In genomic region chr1:12566484-12567287, GRCh38 we compare ENCODE assay signal across 20 cellular contexts. TPM values are rescaled to one million over a fixed set of nuclear protein-coding genes. Genes with fewer than 3 reads are reported as not detected.
DNase-seq lines count a peak whose midpoint lies in the region; ATAC-seq and TF ChIP-seq lines count a peak whose summit lies in the region.
"Had no signal": no experiment of that assay in that cellular context is flagged by ENCODE, and none has a peak within 500 bp of the region (broad histone marks: within the 10 kb centered on the region; RNA-seq: fewer than 3 reads in every experiment).

No MANE protein-coding gene starts in this region.

- H3K36me3 ChIP-seq in right lobe of liver: peaks cover 0 to 47% (median 20%) of the 10 kb centered on the region in 4 donors
- H3K36me3 ChIP-seq: SJCRH30 had no signal

- no peak for TF ChIP-seq POLR2A in right lobe of liver (IDR thresholded peaks at IDR 0.05)

- no peak overlapping the region for H3K4me3 Mint-ChIP-seq in activated T-helper 17 cell treated with anti-CD3 and anti-CD28 coated beads, Interleukin-2, amount 50 U/mL, for 72 hours
- H3K4me3 Mint-ChIP-seq in stimulated activated naive B cell treated with anti-CD40 and anti-IgM and Interleukin-4, amounts not matched to agents 10 μg/mL and 1 μg/mL and 100 μg/mL, for 72 hours: no peak overlapping the region
- H3K4me3 Mint-ChIP-seq: activated CD4-positive, alpha-beta T cell treated with anti-CD3 and anti-CD28 coated beads, Interleukin-2, amount 10 ng/mL, durations not matched to agents 7 days and 5 days had no signal

- no peaks in the 10 kb centered on the region for H3K9me3 ChIP-seq in right lobe of liver
- H3K9me3 ChIP-seq: testis had no signal

- no peak for TF ChIP-seq CTCF in right lobe of liver (IDR thresholded peaks at IDR 0.05)

- no peaks in the 10 kb centered on the region for H3K4me1 Mint-ChIP-seq in activated T-helper 17 cell treated with anti-CD3 and anti-CD28 coated beads, Interleukin-2, amount 50 U/mL, for 72 hours
- peaks cover 0 to 5% of the 10 kb centered on the region in 2 donors for H3K4me1 Mint-ChIP-seq in stimulated activated naive B cell treated with anti-CD40 and anti-IgM and Interleukin-4, amounts not matched to agents 10 μg/mL and 1 μg/mL and 100 μg/mL, for 72 hours
- H3K4me1 Mint-ChIP-seq: activated CD4-positive, alpha-beta T cell treated with anti-CD3 and anti-CD28 coated beads, Interleukin-2, amount 10 ng/mL, durations not matched to agents 7 days and 5 days had no signal

- H3K27ac Mint-ChIP-seq in activated T-helper 17 cell treated with anti-CD3 and anti-CD28 coated beads, Interleukin-2, amount 50 U/mL, for 72 hours: peak overlapping the region; percentile 28
- H3K27ac Mint-ChIP-seq in stimulated activated naive B cell treated with anti-CD40 and anti-IgM and Interleukin-4, amounts not matched to agents 10 μg/mL and 1 μg/mL and 100 μg/mL, for 72 hours: peak overlapping the region; percentile 85
- H3K27ac Mint-ChIP-seq: activated CD4-positive, alpha-beta T cell treated with anti-CD3 and anti-CD28 coated beads, Interleukin-2, amount 10 ng/mL, durations not matched to agents 7 days and 5 days had no signal

- no peak overlapping the region for H3K27ac ChIP-seq in right lobe of liver
- H3K27ac ChIP-seq: SJCRH30, testis, VCaP had no signal

- peak; percentile 12 for ATAC-seq in activated T-helper 17 cell treated with anti-CD3 and anti-CD28 coated beads, Interleukin-2, amount 50 U/mL, for 72 hours (replicated peaks)
- ATAC-seq in right lobe of liver (peak; percentile 7 to 35 (median 16)), HG02798 (IDR thresholded peaks at IDR 0.05; ENCODE audit: poor library complexity, unreplicated experiment) (no peak), HG02973 (IDR thresholded peaks at IDR 0.05; ENCODE audit: unreplicated experiment) (no peak)
- peak; percentile 28 to 35 for ATAC-seq in stimulated activated naive B cell treated with anti-CD40 and anti-IgM and Interleukin-4, amounts not matched to agents 10 μg/mL and 1 μg/mL and 100 μg/mL, for 72 hours (replicated peaks)

- peaks cover 17% of the 10 kb centered on the region for H3K9me3 Mint-ChIP-seq in activated T-helper 17 cell treated with anti-CD3 and anti-CD28 coated beads, Interleukin-2, amount 50 U/mL, for 72 hours
- H3K9me3 Mint-ChIP-seq in stimulated activated naive B cell treated with anti-CD40 and anti-IgM and Interleukin-4, amounts not matched to agents 10 μg/mL and 1 μg/mL and 100 μg/mL, for 72 hours: peaks cover 18 to 35% of the 10 kb centered on the region in 2 donors

- intact Hi-C loops in right lobe of liver (cut with DNase I): no loop called here

- in situ Hi-C loops in Caki2 (cut with HindIII; ENCODE audit: low pct_unique_long_range_greater_than_20kb, low sequenced_read_pairs): no loop called here

- no peak overlapping the region for H3K4me3 ChIP-seq in right lobe of liver
- H3K4me3 ChIP-seq: SJCRH30, testis had no signal

- no peaks in the 10 kb centered on the region for H3K27me3 ChIP-seq in right lobe of liver
- H3K27me3 ChIP-seq: SJCRH30, testis had no signal

- H3K36me3 Mint-ChIP-seq in activated T-helper 17 cell treated with anti-CD3 and anti-CD28 coated beads, Interleukin-2, amount 50 U/mL, for 72 hours (ENCODE audit: low read depth): peaks cover 43% of the 10 kb centered on the region
- peaks cover 68 to 83% of the 10 kb centered on the region in 2 donors for H3K36me3 Mint-ChIP-seq in stimulated activated naive B cell treated with anti-CD40 and anti-IgM and Interleukin-4, amounts not matched to agents 10 μg/mL and 1 μg/mL and 100 μg/mL, for 72 hours

- peak; percentile 69 for DNase-seq in Caki2 (ENCODE audit: low read depth)
- DNase-seq in right lobe of liver: no peak
- DNase-seq in stimulated activated naive B cell treated with anti-CD40 and anti-IgM and Interleukin-4, amounts not matched to agents 10 μg/mL and 1 μg/mL and 100 μg/mL, for 72 hours: no peak
- DNase-seq in COR-L47 (lab: John Stamatoyannopoulos, UW): no peak
- DNase-seq in stimulated activated CD4-positive, alpha-beta T cell treated with anti-CD3 and anti-CD28 coated beads, Interleukin-4, amount 100 ng/mL, for 24 hours: no peak
- DNase-seq: activated CD4-positive, alpha-beta T cell treated with anti-CD3 and anti-CD28 coated beads, Interleukin-2, amount 10 ng/mL, durations not matched to agents 7 days and 5 days; activated naive CD4-positive, alpha-beta T cell treated with Interleukin-2 at 50 U/mL for 16 hours; glutamatergic neuron; MV-4-11; NCI-H187 treated with DMSO at 0.1 percent for 48 hours; NCI-H2227 treated with DMSO at 0.1 percent for 48 hours; SJCRH30; stimulated activated CD4-positive, alpha-beta T cell treated with anti-CD3 and anti-CD28 coated beads, Interleukin-12 subunit alpha, Interleukin-12 subunit beta, amount 100 ng/mL, for 4 hours; stimulated activated CD8-positive, alpha-beta memory T cell treated with anti-CD3 and anti-CD28 coated beads, Interleukin-4, amount 100 ng/mL, for 48 hours; T-helper 2 cell; testis had no signal

- WGBS in right lobe of liver (ENCODE audit: insufficient coverage, low coverage, low lambda C conversion rate, missing lambda C conversion rate): 61% methylated on average over 7 of the region's 9 CpGs

- no peaks in the 10 kb centered on the region for H3K27me3 Mint-ChIP-seq in activated T-helper 17 cell treated with anti-CD3 and anti-CD28 coated beads, Interleukin-2, amount 50 U/mL, for 72 hours
- H3K27me3 Mint-ChIP-seq in stimulated activated naive B cell treated with anti-CD40 and anti-IgM and Interleukin-4, amounts not matched to agents 10 μg/mL and 1 μg/mL and 100 μg/mL, for 72 hours: no peaks in the 10 kb centered on the region
- H3K27me3 Mint-ChIP-seq: activated CD4-positive, alpha-beta T cell treated with anti-CD3 and anti-CD28 coated beads, Interleukin-2, amount 10 ng/mL, durations not matched to agents 7 days and 5 days had no signal

- H3K4me1 ChIP-seq in right lobe of liver: no peaks in the 10 kb centered on the region
- H3K4me1 ChIP-seq: SJCRH30, testis had no signal

RNA-seq across cellular contexts. Expression of gene DHRS3, which starts 51.3 kb away (rescaled TPM):
- 489 and 550 TPM in 2 replicates for total RNA-seq in Caki2 (2014; rRNA removed; shearing (Covaris generic); ENCODE audit: low replicate concordance)
- 10 to 100 TPM; 15.9 to 97.8 TPM for total RNA-seq in activated T-helper 17 cell treated with anti-CD3 and anti-CD28 coated beads, Interleukin-2, amount 50 U/mL, for 72 hours
- total RNA-seq in right lobe of liver: 100 to 1,000 TPM; 132 to 252 (median 172) TPM

Comparison
In these comparisons a context has a peak if more than half of its experiments do, and no peak if none do; other contexts are left out.
1. ATAC-seq: peak in activated T-helper 17 cell treated with anti-CD3 and anti-CD28 coated beads, Interleukin-2, amount 50 U/mL, for 72 hours (single experiment), right lobe of liver (4 of 4) and stimulated activated naive B cell treated with anti-CD40 and anti-IgM and Interleukin-4, amounts not matched to agents 10 μg/mL and 1 μg/mL and 100 μg/mL, for 72 hours (2 of 2); none in HG02798 (single experiment) and HG02973 (single experiment).